Comparison of ENCODE assay signal across 8 cellular contexts in the genomic region with DNA sequence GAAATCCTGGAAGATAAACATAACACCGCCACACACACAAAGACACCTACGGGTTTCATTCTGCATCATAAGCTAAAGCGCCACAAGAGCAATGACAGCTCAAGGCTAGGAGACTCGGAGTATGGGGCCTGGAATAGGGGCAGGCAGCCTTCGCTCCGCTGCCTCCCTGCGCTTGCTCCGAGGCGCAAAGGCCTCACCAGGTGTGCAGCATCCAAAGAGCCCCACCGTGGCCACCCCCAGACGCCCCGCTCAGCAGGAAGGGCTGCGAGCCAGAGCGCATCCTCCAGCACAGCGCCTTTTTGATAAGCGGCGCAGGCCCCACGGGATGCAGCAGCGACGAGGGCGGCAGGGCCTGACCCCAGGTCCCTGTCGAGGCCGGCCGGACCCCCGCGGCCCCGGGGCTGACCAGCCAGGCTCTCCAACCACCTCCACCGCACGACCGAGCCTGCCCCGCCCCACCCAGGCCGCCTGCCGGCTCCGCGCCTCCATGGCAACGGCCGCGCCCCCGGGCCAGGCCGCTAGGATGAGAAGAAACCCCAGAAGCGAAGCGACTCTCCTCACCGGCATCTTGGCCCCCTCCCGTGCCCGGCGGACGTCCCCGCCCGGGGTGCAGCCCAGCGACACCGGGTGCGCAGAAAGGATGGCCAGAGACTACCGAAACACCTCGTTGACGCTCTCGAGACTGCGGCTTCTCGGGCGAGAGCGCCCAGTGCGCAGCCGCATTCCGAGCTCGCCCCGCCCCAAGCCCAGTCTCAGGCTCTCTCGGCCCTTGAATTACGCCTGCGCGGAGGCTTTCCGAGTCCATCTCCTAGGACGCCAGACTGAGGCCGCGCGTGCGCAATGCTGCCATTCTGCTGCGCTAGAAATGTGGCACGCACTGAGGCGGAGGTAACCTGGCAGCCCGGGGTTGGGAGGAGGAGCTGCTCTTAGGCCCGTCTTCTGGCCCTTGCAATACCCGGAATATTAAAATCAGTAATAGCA. TPM values are rescaled to one million over a fixed set of nuclear protein-coding genes. Genes with fewer than 3 reads are reported as not detected.
DNase-seq lines count a peak whose midpoint lies in the region; ATAC-seq, FAIRE-seq and TF ChIP-seq lines count a peak whose summit lies in the region.

A gene (minus strand): TSS at position 694 of the 981 bp plus-strand sequence. CDS start 127 bp downstream, at position 567.

- H3K27ac ChIP-seq in SU-DHL-6 (ENCODE audit: low read depth, low read length) (no peak within 1 kb of the TSS), pancreas (peak within 1 kb of the TSS in 3 of 4 donors; percentile 29 to 66 (median 48)), tibial nerve (peak within 1 kb of the TSS in 3 of 4 donors; percentile 61 to 76 (median 74))

- peak in 1 of 2 donors; percentile 51 for TF ChIP-seq POLR2A in tibial nerve (IDR thresholded peaks at IDR 0.05)

- no peak for FAIRE-seq in pancreas (lab: Jason Lieb, UNC)

- peak; percentile 0 for TF ChIP-seq CTCF in GM12865 (IDR thresholded peaks at IDR 0.05; ENCODE audit: insufficient read depth, low read depth, low read length, missing control alignments)
- TF ChIP-seq CTCF in SU-DHL-6 (IDR thresholded peaks at IDR 0.05; ENCODE audit: insufficient read depth, low read length, poor library complexity, severe bottlenecking) = no peak
- TF ChIP-seq CTCF in pancreas (IDR thresholded peaks at IDR 0.05) = no peak
- TF ChIP-seq CTCF in tibial nerve (IDR thresholded peaks at IDR 0.05) = peak in 3 of 5 experiments; percentile 28 to 77 (median 67)

- H3K36me3 ChIP-seq in SU-DHL-6 (ENCODE audit: low read length) (no peaks in the 10 kb centered on the region), pancreas (no peaks in the 10 kb centered on the region), tibial nerve (no peaks in the 10 kb centered on the region)

- ATAC-seq in HG02678 (IDR thresholded peaks at IDR 0.05; ENCODE audit: unreplicated experiment) = peak; percentile 89
- ATAC-seq in activated naive CD8-positive, alpha-beta T cell treated with anti-CD3 and anti-CD28 coated beads, Interleukin-2, amount 10 ng/mL, durations not matched to agents 7 days and 5 days (ENCODE audit: low read depth) = peak; percentile 95
- ATAC-seq in Right ventricle myocardium superior (ENCODE audit: poor library complexity) = peak; percentile 100
- peak; percentile 98 to 100 (median 99) for ATAC-seq in pancreas

- peak within 1 kb of the TSS; percentile 63 for H3K9ac ChIP-seq in SU-DHL-6 (ENCODE audit: low read length)

- H3K4me2 ChIP-seq in SU-DHL-6 (ENCODE audit: low read depth, low read length, poor library complexity, severe bottlenecking) = peak within 1 kb of the TSS; percentile 66

- H2AFZ ChIP-seq in SU-DHL-6 (ENCODE audit: low read depth, low read length, severe bottlenecking) = peak within 1 kb of the TSS; percentile 96

- H3K4me3 Mint-ChIP-seq in activated naive CD8-positive, alpha-beta T cell treated with anti-CD3 and anti-CD28 coated beads, Interleukin-2, amount 10 ng/mL, durations not matched to agents 7 days and 5 days = peak within 1 kb of the TSS; percentile 90

- 1% methylated on average over 77 to 81 of the region's 81 CpGs for WGBS in pancreas, 2 donors
- 1 to 2% methylated on average over 48 to 62 of the region's 81 CpGs for WGBS in tibial nerve, 2 donors

- H3K27me3 Mint-ChIP-seq in activated naive CD8-positive, alpha-beta T cell treated with anti-CD3 and anti-CD28 coated beads, Interleukin-2, amount 10 ng/mL, durations not matched to agents 7 days and 5 days = peaks cover 9% of the 10 kb centered on the region

- POLR2A ChIA-PET in activated naive CD8-positive, alpha-beta T cell treated with anti-CD3 and anti-CD28 coated beads, Interleukin-2, amount 10 ng/mL, durations not matched to agents 7 days and 5 days (lab: Charles Lee) = interaction anchor here (0.6 to 2.7 kb wide), 12 partner anchors 10 to 115 kb away, joined by 3 to 22 read pairs (median 4); a partner anchor contains a TSS

- H3K4me1 ChIP-seq in pancreas (peaks cover 0 to 8% (median 0%) of the 10 kb centered on the region in 3 donors), tibial nerve (peaks cover 0 to 24% (median 5%) of the 10 kb centered on the region in 4 donors)

- DNase-seq in GM12865 (ENCODE audit: low read depth) (peak; percentile 99), NCI-H128 (lab: John Stamatoyannopoulos, UW; ENCODE audit: unreplicated experiment) (peak; percentile 81), Right ventricle myocardium superior (peak; percentile 99), pancreas (peak; percentile 97 to 100 (median 98)), tibial nerve (ENCODE audit: low spot score in 2 of 2) (peak; percentile 78 to 85)
- DNase-seq in activated naive CD8-positive, alpha-beta T cell treated with anti-CD3 and anti-CD28 coated beads, Interleukin-2, amount 10 ng/mL, durations not matched to agents 7 days and 5 days = peak; percentile 98

- H3K27me3 ChIP-seq in SU-DHL-6 (ENCODE audit: low read length) (no peaks in the 10 kb centered on the region), pancreas (no peaks in the 10 kb centered on the region), tibial nerve (peaks cover 0 to 8% of the 10 kb centered on the region in 2 donors)

- peaks cover 9% of the 10 kb centered on the region for H3K36me3 Mint-ChIP-seq in activated naive CD8-positive, alpha-beta T cell treated with anti-CD3 and anti-CD28 coated beads, Interleukin-2, amount 10 ng/mL, durations not matched to agents 7 days and 5 days

- peaks cover 38% of the 10 kb centered on the region for H3K4me1 Mint-ChIP-seq in activated naive CD8-positive, alpha-beta T cell treated with anti-CD3 and anti-CD28 coated beads, Interleukin-2, amount 10 ng/mL, durations not matched to agents 7 days and 5 days

- H3K9me3 ChIP-seq in SU-DHL-6 (ENCODE audit: insufficient read depth, low read length) (no peaks in the 10 kb centered on the region), pancreas (no peaks in the 10 kb centered on the region), tibial nerve (peaks cover 0 to 3% (median 0%) of the 10 kb centered on the region in 4 donors)

- H3K4me3 ChIP-seq in GM12865 (ENCODE audit: low read depth, low read length) = peak within 1 kb of the TSS; percentile 91
- peak within 1 kb of the TSS; percentile 83 for H3K4me3 ChIP-seq in SU-DHL-6 (ENCODE audit: insufficient read depth, low read length, poor library complexity, severe bottlenecking)
- H3K4me3 ChIP-seq in pancreas = peak within 1 kb of the TSS; percentile 55 to 95 (median 82)
- H3K4me3 ChIP-seq in tibial nerve = peak within 1 kb of the TSS; percentile 74 to 91 (median 84)

- H3K27ac Mint-ChIP-seq in activated naive CD8-positive, alpha-beta T cell treated with anti-CD3 and anti-CD28 coated beads, Interleukin-2, amount 10 ng/mL, durations not matched to agents 7 days and 5 days = peak within 1 kb of the TSS; percentile 86

- no peaks in the 10 kb centered on the region for H3F3A ChIP-seq in SU-DHL-6 (ENCODE audit: insufficient read depth)

- intact Hi-C loops in Right ventricle myocardium superior (cut with DNase I) (no loop called here), pancreas (cut with DNase I) (no loop called here)

- H3K9me3 Mint-ChIP-seq in activated naive CD8-positive, alpha-beta T cell treated with anti-CD3 and anti-CD28 coated beads, Interleukin-2, amount 10 ng/mL, durations not matched to agents 7 days and 5 days = no peaks in the 10 kb centered on the region

- peak; percentile 82 to 84 for TF ChIP-seq EP300 in tibial nerve (IDR thresholded peaks at IDR 0.05)

- no peaks in the 10 kb centered on the region for H3K79me2 ChIP-seq in SU-DHL-6 (ENCODE audit: insufficient read depth, low read length)

- H4K20me1 ChIP-seq in SU-DHL-6 (ENCODE audit: low read depth, low read length) = no peaks in the 10 kb centered on the region; the same call in 1 of the 2 replicates

- no peaks in the 10 kb centered on the region for H3K9me2 ChIP-seq in SU-DHL-6 (replicated peaks; ENCODE audit: insufficient read depth, low read length)

RNA-seq across cellular contexts. Expression of the gene that starts here (rescaled TPM):
- 10 to 100 TPM; 16.8 to 19.3 TPM for total RNA-seq in activated naive CD8-positive, alpha-beta T cell treated with anti-CD3 and anti-CD28 coated beads, Interleukin-2, amount 10 ng/mL, durations not matched to agents 7 days and 5 days
- total RNA-seq in Right ventricle myocardium superior (9.1 TPM), pancreas (1 to 10 TPM; 2.4 to 6.3 (median 4.1) TPM), tibial nerve (10 to 100 TPM in 3 of 4 donors, 1 to 10 TPM in 1; 8.4 to 11.6 (median 10.7) TPM)
- polyA plus RNA-seq in pancreas = 1 to 10 TPM; 2.4 to 5.0 TPM

Comparison
In these comparisons a context has a peak if more than half of its experiments do, and no peak if none do; other contexts are left out.
1. CTCF ChIP-seq: peak in GM12865 (single experiment) and tibial nerve (3 of 5); none in SU-DHL-6 (single experiment) and pancreas (0 of 4).
2. Peak in every context shown above with its lines, with median percentiles within 50 percentile points of each other: DNase-seq, H3K4me3 ChIP-seq and ATAC-seq.